Comparison of ENCODE assay signal across 32 cellular contexts in genomic region chr2:150689600-150689999, GRCh38.
A peak's percentile ranks its signal among the peaks of the same experiment; 100 is the strongest.
DNase-seq lines count a peak whose midpoint lies in the region; ATAC-seq and TF ChIP-seq lines count a peak whose summit lies in the region.
"Had no signal": no experiment of that assay in that cellular context is flagged by ENCODE, and none has a peak within 500 bp of the region (broad histone marks: within the 10 kb centered on the region; RNA-seq: fewer than 3 reads in every experiment).

No MANE protein-coding gene starts in this region.

- POLR2A ChIA-PET in SK-N-SH (lab: Yijun Ruan, JAX) = no interaction called here

- peak overlapping the region; percentile 6 to 34; a peak in 2 of 4 replicates for H3K27ac ChIP-seq in SK-N-SH (ENCODE audit: low read depth in 2 of 2, low read length in 1 of 2)
- H3K27ac ChIP-seq in SK-N-MC = peak overlapping the region; percentile 86
- H3K27ac ChIP-seq: 22Rv1, lower lobe of right lung, RWPE1 had no signal

- H3K27me3 Mint-ChIP-seq in activated T-cell treated with anti-CD3 and anti-CD28 coated beads, Interleukin-2, amount 50 U/mL, for 24 hours = no peaks in the 10 kb centered on the region
- no peaks in the 10 kb centered on the region for H3K27me3 Mint-ChIP-seq in stimulated activated memory B cell treated with anti-CD40 and anti-IgM and Interleukin-4, amounts not matched to agents 10 μg/mL and 1 μg/mL and 100 μg/mL, for 72 hours
- H3K27me3 Mint-ChIP-seq: activated CD8-positive, alpha-beta memory T cell treated with anti-CD3 and anti-CD28 coated beads, Interleukin-2, amount 10 ng/mL, durations not matched to agents 7 days and 5 days; activated naive CD8-positive, alpha-beta T cell treated with anti-CD3 and anti-CD28 coated beads, Interleukin-2, amount 50 U/mL, for 24 hours; CD4-positive, CD25-positive, alpha-beta regulatory T cell; central memory CD8-positive, alpha-beta T cell; dendritic cell treated with granulocyte-macrophage colony-stimulating factor and Interleukin-4, amounts not matched to agents 40 ng/mL and 50 ng/mL, for 4 days; stimulated activated naive CD8-positive, alpha-beta T cell treated with anti-CD3 and anti-CD28 coated beads, Interleukin-15, Interleukin-2, amounts not matched to agents 100 ng/mL and 50 ng/mL, for 24 hours had no signal

- H3K4me1 Mint-ChIP-seq in activated T-cell treated with anti-CD3 and anti-CD28 coated beads, Interleukin-2, amount 50 U/mL, for 24 hours (ENCODE audit: low read depth) = no peaks in the 10 kb centered on the region
- H3K4me1 Mint-ChIP-seq in stimulated activated memory B cell treated with anti-CD40 and anti-IgM and Interleukin-4, amounts not matched to agents 10 μg/mL and 1 μg/mL and 100 μg/mL, for 72 hours = no peaks in the 10 kb centered on the region
- H3K4me1 Mint-ChIP-seq: activated CD8-positive, alpha-beta memory T cell treated with anti-CD3 and anti-CD28 coated beads, Interleukin-2, amount 10 ng/mL, durations not matched to agents 7 days and 5 days; activated naive CD8-positive, alpha-beta T cell treated with anti-CD3 and anti-CD28 coated beads, Interleukin-2, amount 50 U/mL, for 24 hours; CD4-positive, CD25-positive, alpha-beta regulatory T cell; central memory CD8-positive, alpha-beta T cell; natural killer cell had no signal

- no peaks in the 10 kb centered on the region for H3K79me2 ChIP-seq in SK-N-SH (ENCODE audit: insufficient read depth)

- no peaks in the 10 kb centered on the region for H3K9me3 ChIP-seq in SK-N-SH
- H3K9me3 ChIP-seq in SK-N-MC (ENCODE audit: low read depth, low read length) = no peaks in the 10 kb centered on the region
- H3K9me3 ChIP-seq in skeletal muscle satellite cell (replicated peaks; ENCODE audit: low read length) = no peaks in the 10 kb centered on the region
- H3K9me3 ChIP-seq: lower lobe of right lung, MG63 had no signal

- H3K4me1 ChIP-seq in SK-N-SH (ENCODE audit: control insufficient read depth in 1 of 2, insufficient read depth in 2 of 2, low read depth in 1 of 2, low read length in 1 of 2) (peaks cover 0 to 5% of the 10 kb centered on the region in 2 experiments; a peak in 2 of 4 replicates), skeletal muscle satellite cell (ENCODE audit: control insufficient read depth, insufficient read depth, low read length) (peaks cover 43% of the 10 kb centered on the region)
- H3K4me1 ChIP-seq: lower lobe of right lung had no signal

- H3K4me3 ChIP-seq in SK-N-SH (ENCODE audit: low read depth in 2 of 2, low read length in 1 of 2) (no peak overlapping the region), SK-N-MC (peak overlapping the region; percentile 36), fibroblast of villous mesenchyme (ENCODE audit: low read depth, low read length) (no peak overlapping the region), skeletal muscle satellite cell (ENCODE audit: low read length) (no peak overlapping the region)
- H3K4me3 ChIP-seq: lower lobe of right lung, MG63, skin epidermis had no signal

- H3K9me2 ChIP-seq in SK-N-SH = no peaks in the 10 kb centered on the region

- H3K27me3 ChIP-seq in SK-N-SH (ENCODE audit: insufficient read depth) (no peaks in the 10 kb centered on the region), skeletal muscle satellite cell (ENCODE audit: control insufficient read depth, insufficient read depth, low read length) (no peaks in the 10 kb centered on the region)
- H3K27me3 ChIP-seq: MG63 had no signal

- H3K36me3 ChIP-seq in SK-N-SH (replicated peaks in 1 of 2; ENCODE audit: control insufficient read depth in 1 of 2, insufficient read depth in 2 of 2, low read length in 1 of 2) (no peaks in the 10 kb centered on the region), SK-N-MC (ENCODE audit: insufficient read depth, low read length) (no peaks in the 10 kb centered on the region), skeletal muscle satellite cell (ENCODE audit: insufficient read depth, low read length) (no peaks in the 10 kb centered on the region)
- H3K36me3 ChIP-seq: lower lobe of right lung, MG63 had no signal

- no peak for TF ChIP-seq CTCF in SK-N-SH (IDR thresholded peaks at IDR 0.05)
- no peak for TF ChIP-seq CTCF in fibroblast of villous mesenchyme (IDR thresholded peaks at IDR 0.05; ENCODE audit: insufficient read depth, low read depth, low read length)

- no peaks in the 10 kb centered on the region for H4K20me1 ChIP-seq in SK-N-SH (ENCODE audit: insufficient read depth)

- H3K36me3 Mint-ChIP-seq in activated T-cell treated with anti-CD3 and anti-CD28 coated beads, Interleukin-2, amount 50 U/mL, for 24 hours (ENCODE audit: low read depth) = no peaks in the 10 kb centered on the region
- no peaks in the 10 kb centered on the region for H3K36me3 Mint-ChIP-seq in stimulated activated memory B cell treated with anti-CD40 and anti-IgM and Interleukin-4, amounts not matched to agents 10 μg/mL and 1 μg/mL and 100 μg/mL, for 72 hours
- H3K36me3 Mint-ChIP-seq: activated CD8-positive, alpha-beta memory T cell treated with anti-CD3 and anti-CD28 coated beads, Interleukin-2, amount 10 ng/mL, durations not matched to agents 7 days and 5 days; CD4-positive, CD25-positive, alpha-beta regulatory T cell; natural killer cell had no signal

- 52% methylated on average over 2 of the region's 2 CpGs for WGBS in SK-N-SH (ENCODE audit: low lambda C conversion rate)

- CTCF ChIA-PET in SK-N-SH (lab: Yijun Ruan, JAX) = no interaction called here

- TF ChIP-seq EP300 in SK-N-SH (IDR thresholded peaks at IDR 0.05; ENCODE audit: borderline replicate concordance in 1 of 2, low read depth in 1 of 2, low read length in 1 of 2) = no peak

- H3K4me2 ChIP-seq in SK-N-SH (no peak overlapping the region), skeletal muscle satellite cell (ENCODE audit: low read length) (peak overlapping the region; percentile 12)

- H3K9ac ChIP-seq in SK-N-SH = no peak overlapping the region
- H3K9ac ChIP-seq in SK-N-MC (ENCODE audit: insufficient read length) = no peak overlapping the region
- H3K9ac ChIP-seq in skeletal muscle satellite cell (ENCODE audit: low read depth, low read length) = no peak overlapping the region

- H2AFZ ChIP-seq in SK-N-SH (ENCODE audit: low read depth) = no peak overlapping the region

- H3K9me3 Mint-ChIP-seq in activated T-cell treated with anti-CD3 and anti-CD28 coated beads, Interleukin-2, amount 50 U/mL, for 24 hours = no peaks in the 10 kb centered on the region
- H3K9me3 Mint-ChIP-seq in stimulated activated memory B cell treated with anti-CD40 and anti-IgM and Interleukin-4, amounts not matched to agents 10 μg/mL and 1 μg/mL and 100 μg/mL, for 72 hours = peaks cover 6% of the 10 kb centered on the region
- H3K9me3 Mint-ChIP-seq: activated naive CD8-positive, alpha-beta T cell treated with anti-CD3 and anti-CD28 coated beads, Interleukin-2, amount 50 U/mL, for 24 hours; stimulated activated naive CD8-positive, alpha-beta T cell treated with anti-CD3 and anti-CD28 coated beads, Interleukin-15, Interleukin-2, amounts not matched to agents 100 ng/mL and 50 ng/mL, for 24 hours; T-helper 1 cell treated with Interleukin-12 subunit alpha and Interleukin-12 subunit beta and Interleukin-4 antibody, amounts not matched to agents 30 μg/mL and 1 μg/mL, for 36 hours had no signal

- DNase-seq in SK-N-SH (no peak), SK-N-MC (ENCODE audit: low read depth, low spot score) (peak; percentile 30), fibroblast of villous mesenchyme (ENCODE audit: low read depth) (peak; percentile 66)
- no peak for DNase-seq in activated T-cell treated with anti-CD3 and anti-CD28 coated beads, Interleukin-2, amount 50 U/mL, for 24 hours
- DNase-seq: activated CD4-positive, alpha-beta T cell treated with anti-CD3 and anti-CD28 coated beads, Interleukin-2, amount 50 U/mL, for 4 hours; activated CD8-positive, alpha-beta memory T cell treated with anti-CD3 and anti-CD28 coated beads, Interleukin-2, amount 10 ng/mL, durations not matched to agents 7 days and 5 days; activated gamma-delta T cell treated with Interleukin-2 at 50 U/mL for 16 hours; activated naive CD8-positive, alpha-beta T cell treated with anti-CD3 and anti-CD28 coated beads, Interleukin-2, amount 50 U/mL, for 24 hours; activated T-cell treated with anti-CD3 and anti-CD28 coated beads, Interleukin-2, amount 50 U/mL, for 48 hours; Calu3; CD4-positive, CD25-positive, alpha-beta regulatory T cell; DMS79; head of caudate nucleus; KBM-7; lower lobe of right lung; MG63; natural killer cell; NCI-H1105 treated with DMSO at 0.1 percent for 48 hours; NCI-H1930; NCI-H2171 treated with DMSO at 0.1 percent for 48 hours; NCI-H510A had no signal

- H3K4me3 Mint-ChIP-seq in activated T-cell treated with anti-CD3 and anti-CD28 coated beads, Interleukin-2, amount 50 U/mL, for 24 hours = no peak overlapping the region
- no peak overlapping the region for H3K4me3 Mint-ChIP-seq in stimulated activated memory B cell treated with anti-CD40 and anti-IgM and Interleukin-4, amounts not matched to agents 10 μg/mL and 1 μg/mL and 100 μg/mL, for 72 hours
- H3K4me3 Mint-ChIP-seq: activated CD8-positive, alpha-beta memory T cell treated with anti-CD3 and anti-CD28 coated beads, Interleukin-2, amount 10 ng/mL, durations not matched to agents 7 days and 5 days; activated naive CD8-positive, alpha-beta T cell treated with anti-CD3 and anti-CD28 coated beads, Interleukin-2, amount 50 U/mL, for 24 hours; CD4-positive, CD25-positive, alpha-beta regulatory T cell; central memory CD8-positive, alpha-beta T cell; dendritic cell treated with granulocyte-macrophage colony-stimulating factor and Interleukin-4, amounts not matched to agents 40 ng/mL and 50 ng/mL, for 4 days; natural killer cell; stimulated activated naive CD8-positive, alpha-beta T cell treated with anti-CD3 and anti-CD28 coated beads, Interleukin-15, Interleukin-2, amounts not matched to agents 100 ng/mL and 50 ng/mL, for 24 hours; T-helper 1 cell treated with Interleukin-12 subunit alpha and Interleukin-12 subunit beta and Interleukin-4 antibody, amounts not matched to agents 30 μg/mL and 1 μg/mL, for 36 hours had no signal

- H3F3A ChIP-seq in SK-N-SH (replicated peaks; ENCODE audit: insufficient read depth) = no peaks in the 10 kb centered on the region

- no peak overlapping the region for H3K27ac Mint-ChIP-seq in activated T-cell treated with anti-CD3 and anti-CD28 coated beads, Interleukin-2, amount 50 U/mL, for 24 hours
- no peak overlapping the region for H3K27ac Mint-ChIP-seq in stimulated activated memory B cell treated with anti-CD40 and anti-IgM and Interleukin-4, amounts not matched to agents 10 μg/mL and 1 μg/mL and 100 μg/mL, for 72 hours
- H3K27ac Mint-ChIP-seq: activated CD8-positive, alpha-beta memory T cell treated with anti-CD3 and anti-CD28 coated beads, Interleukin-2, amount 10 ng/mL, durations not matched to agents 7 days and 5 days; activated naive CD8-positive, alpha-beta T cell treated with anti-CD3 and anti-CD28 coated beads, Interleukin-2, amount 50 U/mL, for 24 hours; CD4-positive, CD25-positive, alpha-beta regulatory T cell; dendritic cell treated with granulocyte-macrophage colony-stimulating factor and Interleukin-4, amounts not matched to agents 40 ng/mL and 50 ng/mL, for 4 days; natural killer cell; stimulated activated naive CD8-positive, alpha-beta T cell treated with anti-CD3 and anti-CD28 coated beads, Interleukin-15, Interleukin-2, amounts not matched to agents 100 ng/mL and 50 ng/mL, for 24 hours; T-helper 1 cell treated with Interleukin-12 subunit alpha and Interleukin-12 subunit beta and Interleukin-4 antibody, amounts not matched to agents 30 μg/mL and 1 μg/mL, for 36 hours had no signal

- no peak for TF ChIP-seq RAD21 in SK-N-SH (IDR thresholded peaks at IDR 0.05; ENCODE audit: low read length)

- no peak for ATAC-seq in SK-N-SH treated with all-trans-retinoic acid at 6 μM for 48 hours
- no peak for ATAC-seq in GM18861 (IDR thresholded peaks at IDR 0.05; ENCODE audit: unreplicated experiment)
- no peak for ATAC-seq in stimulated activated memory B cell treated with anti-CD40 and anti-IgM and Interleukin-4, amounts not matched to agents 10 μg/mL and 1 μg/mL and 100 μg/mL, for 72 hours
- ATAC-seq: activated CD8-positive, alpha-beta memory T cell treated with anti-CD3 and anti-CD28 coated beads, Interleukin-2, amount 10 ng/mL, durations not matched to agents 7 days and 5 days; activated naive CD8-positive, alpha-beta T cell treated with anti-CD3 and anti-CD28 coated beads, Interleukin-2, amount 50 U/mL, for 24 hours; lower lobe of right lung; natural killer cell had no signal

Comparison
In these comparisons a context has a peak if more than half of its experiments do, and no peak if none do; other contexts are left out.
1. DNase-seq: peak in SK-N-MC (single experiment) and fibroblast of villous mesenchyme (single experiment); none in SK-N-SH (single experiment) and activated T-cell treated with anti-CD3 and anti-CD28 coated beads, Interleukin-2, amount 50 U/mL, for 24 hours (single experiment).